In the genomic region with DNA sequence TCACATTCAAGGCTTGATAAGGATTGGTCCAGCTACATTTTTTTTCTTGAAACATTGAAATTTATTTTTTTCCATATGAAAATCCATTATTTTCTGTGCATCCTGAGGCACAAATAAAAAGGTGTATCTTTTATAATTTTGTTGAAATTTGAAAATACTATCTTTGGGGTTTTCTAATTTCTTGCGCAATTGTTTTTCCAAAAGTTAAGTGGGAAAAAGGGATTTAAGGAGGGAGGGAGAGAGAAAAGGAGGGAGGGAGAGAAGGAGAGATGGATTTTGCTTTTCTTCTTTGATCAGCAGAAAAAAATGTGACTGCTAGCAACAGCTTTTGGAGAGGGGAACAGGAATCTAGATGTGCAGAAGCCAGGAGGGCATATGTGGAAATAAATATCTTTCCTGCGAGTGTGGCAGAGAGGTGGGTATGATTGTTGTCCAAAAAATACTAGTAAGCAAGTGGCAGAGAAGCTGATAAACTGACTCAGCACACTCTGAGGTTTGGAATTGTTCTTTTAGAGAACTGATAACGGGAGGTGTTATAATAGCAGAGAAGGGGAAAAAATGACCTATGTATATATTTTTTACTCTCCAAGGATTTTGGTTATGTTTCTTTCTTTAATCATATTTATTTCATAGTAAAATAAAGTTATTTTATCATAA, we compare ENCODE assay signal across 24 cellular contexts.
A peak's percentile ranks its signal among the peaks of the same experiment; 100 is the strongest.
DNase-seq lines count a peak whose midpoint lies in the region; ATAC-seq and TF ChIP-seq lines count a peak whose summit lies in the region.
"Had no signal": no experiment of that assay in that cellular context is flagged by ENCODE, and none has a peak within 500 bp of the region (broad histone marks: within the 10 kb centered on the region; RNA-seq: fewer than 3 reads in every experiment).

No MANE protein-coding gene starts in this region.

- no TSS peak for BruUV-seq in Calu3 (replicated peaks; lab: Mats Ljungman, UMichigan)

- no peaks in the 10 kb centered on the region for H3F3A ChIP-seq in neural progenitor cell (ENCODE audit: low read depth)

- H3K27me3 Mint-ChIP-seq in Calu3 (ENCODE audit: unreplicated experiment) (no peaks in the 10 kb centered on the region), endodermal cell (ENCODE audit: insufficient read depth) (no peaks in the 10 kb centered on the region), neural progenitor cell (ENCODE audit: insufficient read depth, low read depth) (peaks cover 2% of the 10 kb centered on the region)

- no peaks in the 10 kb centered on the region for H3K79me2 ChIP-seq in neural progenitor cell (ENCODE audit: low read depth)

- H3K4me1 Mint-ChIP-seq in Calu3 (ENCODE audit: low read depth, unreplicated experiment), result no peaks in the 10 kb centered on the region
- H3K4me1 Mint-ChIP-seq in endodermal cell, result peaks cover 22% of the 10 kb centered on the region
- peaks cover 15% of the 10 kb centered on the region for H3K4me1 Mint-ChIP-seq in neural progenitor cell
- H3K4me1 Mint-ChIP-seq: B cell had no signal

- H3K27ac ChIP-seq in endodermal cell (ENCODE audit: low read depth, low read length) (no peak overlapping the region), neural progenitor cell (no peak overlapping the region)

- H3K27me3 ChIP-seq in endodermal cell (ENCODE audit: control insufficient read depth, insufficient read depth, low read length, poor library complexity, severe bottlenecking) (no peaks in the 10 kb centered on the region), neural progenitor cell (no peaks in the 10 kb centered on the region)
- H3K27me3 ChIP-seq: thyroid gland had no signal

- H3K4me1 ChIP-seq in endodermal cell (ENCODE audit: control insufficient read depth, insufficient read depth, low read length) (no peaks in the 10 kb centered on the region), neural progenitor cell (peaks cover 6% of the 10 kb centered on the region)
- H3K4me1 ChIP-seq: thyroid gland had no signal

- ATAC-seq in HG02642 (IDR thresholded peaks at IDR 0.05; ENCODE audit: poor library complexity, unreplicated experiment), result no peak
- ATAC-seq: activated CD8-positive, alpha-beta T cell treated with anti-CD3 and anti-CD28 coated beads, Interleukin-2, amount 10 ng/mL, durations not matched to agents 7 days and 5 days; activated T-cell treated with anti-CD3 and anti-CD28 coated beads, Interleukin-2, amount 50 U/mL, for 4 hours; left colon had no signal

- peaks cover 1% of the 10 kb centered on the region for H3K9me3 Mint-ChIP-seq in Calu3 (ENCODE audit: low read depth, unreplicated experiment)
- H3K9me3 Mint-ChIP-seq in endodermal cell, result peaks cover 15% of the 10 kb centered on the region
- H3K9me3 Mint-ChIP-seq in neural progenitor cell, result peaks cover 29% of the 10 kb centered on the region
- H3K9me3 Mint-ChIP-seq: activated naive CD4-positive, alpha-beta T cell treated with anti-CD3 and anti-CD28 coated beads for 36 hours had no signal

- CTCF ChIA-PET in Calu3 (lab: Charles Lee), result no interaction called here

- WGBS in endodermal cell (ENCODE audit: insufficient coverage in 1 of 2, insufficient read length in 1 of 2), 2 experiments, result 92 to 100% methylated on average over 1 to 3 of the region's 3 CpGs

- TF ChIP-seq CTCF in Calu3 (IDR thresholded peaks at IDR 0.05; ENCODE audit: unreplicated experiment) (no peak), endodermal cell (conservative IDR thresholded peaks at IDR 0.05) (no peak), neural progenitor cell (IDR thresholded peaks at IDR 0.05) (no peak)

- H3K27ac Mint-ChIP-seq in Calu3 (ENCODE audit: unreplicated experiment) (peak overlapping the region; percentile 76), endodermal cell (peak overlapping the region; percentile 48), neural progenitor cell (peak overlapping the region; percentile 67)
- H3K27ac Mint-ChIP-seq: activated CD8-positive, alpha-beta T cell treated with anti-CD3 and anti-CD28 coated beads, Interleukin-2, amount 10 ng/mL, durations not matched to agents 7 days and 5 days; activated naive CD4-positive, alpha-beta T cell treated with anti-CD3 and anti-CD28 coated beads for 36 hours; B cell had no signal

- H3K9ac ChIP-seq in endodermal cell (ENCODE audit: extremely low read depth, low read length, poor library complexity, severe bottlenecking) (no peak overlapping the region), neural progenitor cell (no peak overlapping the region)

- H3K36me3 Mint-ChIP-seq in Calu3 (ENCODE audit: insufficient read depth, unreplicated experiment) (no peaks in the 10 kb centered on the region), endodermal cell (ENCODE audit: low read depth) (peaks cover 1% of the 10 kb centered on the region), neural progenitor cell (peaks cover 4% of the 10 kb centered on the region)

- intact Hi-C loops in Calu3 (cut with micrococcal nuclease; ENCODE audit: unreplicated experiment), result no loop called here

- H4K20me1 ChIP-seq in neural progenitor cell (ENCODE audit: low read depth), result no peaks in the 10 kb centered on the region

- H3K9me3 ChIP-seq in endodermal cell (ENCODE audit: control insufficient read depth, low read length), result peaks cover 14% of the 10 kb centered on the region
- H3K9me3 ChIP-seq in neural progenitor cell (ENCODE audit: low read depth), result no peaks in the 10 kb centered on the region
- H3K9me3 ChIP-seq: thyroid gland had no signal

- no peak overlapping the region for H3K4me2 ChIP-seq in neural progenitor cell

- H3K4me3 Mint-ChIP-seq in Calu3 (ENCODE audit: low read depth, unreplicated experiment), result no peak overlapping the region
- H3K4me3 Mint-ChIP-seq in endodermal cell, result no peak overlapping the region
- H3K4me3 Mint-ChIP-seq in neural progenitor cell, result no peak overlapping the region
- H3K4me3 Mint-ChIP-seq: activated CD8-positive, alpha-beta T cell treated with anti-CD3 and anti-CD28 coated beads, Interleukin-2, amount 10 ng/mL, durations not matched to agents 7 days and 5 days; activated naive CD4-positive, alpha-beta T cell treated with anti-CD3 and anti-CD28 coated beads for 36 hours; activated T-cell treated with anti-CD3 and anti-CD28 coated beads, Interleukin-2, amount 50 U/mL, for 4 hours; B cell had no signal

- peak overlapping the region; percentile 60 for H2AFZ ChIP-seq in neural progenitor cell (replicated peaks)

- no peaks in the 10 kb centered on the region for H3K36me3 ChIP-seq in endodermal cell (ENCODE audit: control insufficient read depth, insufficient read depth, low read length)
- H3K36me3 ChIP-seq in neural progenitor cell, result no peaks in the 10 kb centered on the region
- H3K36me3 ChIP-seq: thyroid gland had no signal

- no peak overlapping the region for H3K4me3 ChIP-seq in endodermal cell (ENCODE audit: low read length)
- no peak overlapping the region for H3K4me3 ChIP-seq in neural progenitor cell
- H3K4me3 ChIP-seq: thyroid gland had no signal

- DNase-seq in Calu3, result no peak
- DNase-seq in NCI-H226, result peak; percentile 29
- DNase-seq in endodermal cell, result no peak
- no peak for DNase-seq in neural progenitor cell (ENCODE audit: low spot score)
- DNase-seq in activated T-cell treated with anti-CD3 and anti-CD28 coated beads for 4 hours, result no peak
- DNase-seq in GM19240 (ENCODE audit: insufficient read length, low spot score), result no peak
- DNase-seq: activated CD4-positive, CD25-positive, alpha-beta regulatory T cell; activated CD8-positive, alpha-beta T cell treated with anti-CD3 and anti-CD28 coated beads, Interleukin-2, amount 10 ng/mL, durations not matched to agents 7 days and 5 days; activated naive CD4-positive, alpha-beta T cell treated with anti-CD3 and anti-CD28 coated beads for 36 hours; activated T-cell treated with anti-CD3 and anti-CD28 coated beads, Interleukin-2, amount 50 U/mL, for 4 hours; aorta; COR-L47; GOT3; left colon; NCI-H1417; NCI-H526 treated with DMSO at 0.1 percent for 48 hours; occipital lobe; retina; SHP77 treated with DMSO at 0.1 percent for 48 hours; stimulated activated naive CD4-positive, alpha-beta T cell; T-helper 2 cell; thyroid gland had no signal
